In genomic region chr2:231404219-231404618, GRCh38 we compare ENCODE assay signal across 8 cellular contexts. TPM values are rescaled to one million over a fixed set of nuclear protein-coding genes. Genes with fewer than 3 reads are reported as not detected.
DNase-seq lines count a peak whose midpoint lies in the region; ATAC-seq and TF ChIP-seq lines count a peak whose summit lies in the region.
"Not testable (repeated sequence)": the region's sequence is repeated elsewhere in the genome, so short reads cannot be mapped to it uniquely, and the experiment has no call there.
"Had no signal": no experiment of that assay in that cellular context is flagged by ENCODE, and none has a peak within 500 bp of the region (broad histone marks: within the 10 kb centered on the region; RNA-seq: fewer than 3 reads in every experiment).

No MANE protein-coding gene starts in this region.

- H3K4me3 Mint-ChIP-seq in GM23338, WTC11, immature natural killer cell, type B pancreatic cell: not testable (repeated sequence)

- H3K27me3 ChIP-seq in BLaER1; GM23338 (ENCODE audit: insufficient read depth); parathyroid adenoma (ENCODE audit: control insufficient read depth, insufficient read depth, low read length): not testable (repeated sequence)

- intact Hi-C loops in OCI-LY7 (cut with micrococcal nuclease; ENCODE audit: unreplicated experiment): not testable (repeated sequence)

- TF ChIP-seq CTCF in GM23338 (conservative IDR thresholded peaks at IDR 0.05; ENCODE audit: low read depth in 2 of 2): peak in 1 of 2 experiments; percentile 30; a peak in 2 of 4 replicates
- TF ChIP-seq CTCF in OCI-LY7 (conservative IDR thresholded peaks at IDR 0.05; ENCODE audit: low read length); WTC11 (IDR thresholded peaks at IDR 0.05); parathyroid adenoma (IDR thresholded peaks at IDR 0.05); type B pancreatic cell (conservative IDR thresholded peaks at IDR 0.05): not testable (repeated sequence)

- peaks cover 18% of the 10 kb centered on the region for H3K9me3 ChIP-seq in BLaER1
- H3K9me3 ChIP-seq in OCI-LY7 (ENCODE audit: low read length); parathyroid adenoma (ENCODE audit: control insufficient read depth, low read length): not testable (repeated sequence)

- H3K27ac Mint-ChIP-seq in GM23338 (0 out of 2 replicates have a peak overlapping the region, but pooled peaks have one; percentile 6), WTC11 (peak overlapping the region; percentile 70; the same call in 1 of the 2 replicates), immature natural killer cell (peak overlapping the region in 5 of 6 donors; percentile 26 to 85 (median 40)), type B pancreatic cell (peak overlapping the region; percentile 18)

- not testable (repeated sequence) for H3K4me3 ChIP-seq in BLaER1; GM23338; OCI-LY7 (ENCODE audit: low read depth, low read length, poor library complexity, severe bottlenecking); parathyroid adenoma (ENCODE audit: low read depth, low read length)

- not testable (repeated sequence) for H3K9me2 ChIP-seq in GM23338 (ENCODE audit: insufficient read depth); OCI-LY7 (ENCODE audit: insufficient read depth, low read length)

- not testable (repeated sequence) for ATAC-seq in GM23338, WTC11

- POLR2A ChIA-PET in OCI-LY7 (lab: Charles Lee); WTC11 (lab: Charles Lee): not testable (repeated sequence)

- CTCF ChIA-PET in OCI-LY7 (lab: Charles Lee; ENCODE audit: unreplicated experiment): not testable (repeated sequence)
- CTCF ChIA-PET in WTC11 (lab: Charles Lee): interaction anchor here (0.6 to 4.5 kb wide), 8 partner anchors 9 to 259 kb away, joined by 3 to 37 read pairs (median 8); no protein-coding TSS in a partner anchor

- not testable (repeated sequence) for H3F3A ChIP-seq in GM23338 (replicated peaks; ENCODE audit: low read depth)

- peak; percentile 22 for DNase-seq in GM23338 (ENCODE audit: low spot score)
- not testable (repeated sequence) for DNase-seq in OCI-LY7 (ENCODE audit: low spot score); WTC11 (ENCODE audit: low spot score); immature natural killer cell; type B pancreatic cell (ENCODE audit: extremely low spot score, unreplicated experiment)

- H3K4me1 Mint-ChIP-seq in GM23338 (peaks cover 61% of the 10 kb centered on the region), WTC11 (peaks cover 82% of the 10 kb centered on the region), immature natural killer cell (peaks cover 26 to 36% of the 10 kb centered on the region in 2 donors), type B pancreatic cell (ENCODE audit: unreplicated experiment) (peaks cover 19% of the 10 kb centered on the region)

- peaks cover 12% of the 10 kb centered on the region for H3K9me3 Mint-ChIP-seq in GM23338
- not testable (repeated sequence) for H3K9me3 Mint-ChIP-seq in WTC11, immature natural killer cell, type B pancreatic cell

- not testable (repeated sequence) for H4K20me1 ChIP-seq in BLaER1; GM23338 (replicated peaks; ENCODE audit: insufficient read depth); OCI-LY7 (ENCODE audit: insufficient read depth, low read length)

- not testable (repeated sequence) for BruUV-seq in OCI-LY7 (replicated peaks; lab: Mats Ljungman, UMichigan)

- H3K4me2 ChIP-seq in BLaER1 (peak overlapping the region; percentile 45), OCI-LY7 (ENCODE audit: low read length) (peak overlapping the region; percentile 16; the same call in 1 of the 2 replicates)
- not testable (repeated sequence) for H3K4me2 ChIP-seq in GM23338; parathyroid adenoma (ENCODE audit: low read length)

- H3K4me1 ChIP-seq in BLaER1: peaks cover 44% of the 10 kb centered on the region
- peaks cover 29% of the 10 kb centered on the region for H3K4me1 ChIP-seq in GM23338 (ENCODE audit: insufficient read depth)
- peaks cover 17% of the 10 kb centered on the region for H3K4me1 ChIP-seq in OCI-LY7 (ENCODE audit: insufficient read depth, low read length, poor library complexity, severe bottlenecking)
- not testable (repeated sequence) for H3K4me1 ChIP-seq in parathyroid adenoma

- H2AFZ ChIP-seq in GM23338; OCI-LY7 (ENCODE audit: low read length): not testable (repeated sequence)
- H2AFZ ChIP-seq in parathyroid adenoma: peak overlapping the region; percentile 62

- not testable (repeated sequence) for H3K27ac ChIP-seq in BLaER1; GM23338 (ENCODE audit: low read depth); OCI-LY7 (ENCODE audit: low read depth, low read length, poor library complexity, severe bottlenecking); parathyroid adenoma

- H3K36me3 ChIP-seq in BLaER1; GM23338 (ENCODE audit: insufficient read depth); OCI-LY7 (ENCODE audit: insufficient read depth, low read length); parathyroid adenoma (ENCODE audit: control insufficient read depth, insufficient read depth, low read length): not testable (repeated sequence)

- not testable (repeated sequence) for H3K79me2 ChIP-seq in GM23338 (replicated peaks; ENCODE audit: insufficient read depth); OCI-LY7 (ENCODE audit: insufficient read depth, low read depth, low read length); parathyroid adenoma

- H3K9ac ChIP-seq in BLaER1, parathyroid adenoma: not testable (repeated sequence)

- H3K27me3 Mint-ChIP-seq in GM23338 (ENCODE audit: insufficient read depth, low read depth, poor library complexity); WTC11 (ENCODE audit: low read depth); immature natural killer cell (ENCODE audit: low read depth in 3 of 3); type B pancreatic cell: not testable (repeated sequence)

- H3K36me3 Mint-ChIP-seq in GM23338 (ENCODE audit: low read depth) (peaks cover 35% of the 10 kb centered on the region), WTC11 (peaks cover 22% of the 10 kb centered on the region)
- H3K36me3 Mint-ChIP-seq in immature natural killer cell, type B pancreatic cell: not testable (repeated sequence)

RNA-seq across cellular contexts. Expression of gene B3GNT7, which starts 8.7 kb away (rescaled TPM):
- total RNA-seq in GM23338 (2014; rRNA removed; shearing (Covaris generic)): 78.1 and 89.4 TPM in 2 replicates
- 44.2 and 47.1 TPM in 2 replicates for polyA plus RNA-seq in GM23338 (2016; fragmentation: Nextera tagmentation; extraction: Ambion mirVana)
- total RNA-seq in OCI-LY7 (2014; rRNA removed; shearing (Covaris generic)): 4.5 and 7.8 TPM in 2 replicates
- total RNA-seq in OCI-LY7 (2022): 7.4 and 8.7 TPM in 2 replicates
- total RNA-seq in WTC11 (2021): 151 to 197 TPM (median 194 TPM) in 3 replicates
- polyA plus RNA-seq in immature natural killer cell: 1 to 10 TPM; 5.8 to 8.9 (median 7.8) TPM
- total RNA-seq in type B pancreatic cell (ENCODE audit: low replicate concordance): 6.8 and 14.4 TPM in 2 replicates
- total RNA-seq: CD4-positive, alpha-beta memory T cell had no signal
- polyA plus RNA-seq: CD4-positive, alpha-beta memory T cell had no signal

Comparison
In these comparisons a context has a peak if more than half of its experiments do, and no peak if none do; other contexts are left out.
1. H3K27ac Mint-ChIP-seq: peak in every context shown above with its lines; median percentile 70 in WTC11; 40 in immature natural killer cell; 18 in type B pancreatic cell; 6 in GM23338.